ENCODE assay signal across 10 cellular contexts in the genomic region with DNA sequence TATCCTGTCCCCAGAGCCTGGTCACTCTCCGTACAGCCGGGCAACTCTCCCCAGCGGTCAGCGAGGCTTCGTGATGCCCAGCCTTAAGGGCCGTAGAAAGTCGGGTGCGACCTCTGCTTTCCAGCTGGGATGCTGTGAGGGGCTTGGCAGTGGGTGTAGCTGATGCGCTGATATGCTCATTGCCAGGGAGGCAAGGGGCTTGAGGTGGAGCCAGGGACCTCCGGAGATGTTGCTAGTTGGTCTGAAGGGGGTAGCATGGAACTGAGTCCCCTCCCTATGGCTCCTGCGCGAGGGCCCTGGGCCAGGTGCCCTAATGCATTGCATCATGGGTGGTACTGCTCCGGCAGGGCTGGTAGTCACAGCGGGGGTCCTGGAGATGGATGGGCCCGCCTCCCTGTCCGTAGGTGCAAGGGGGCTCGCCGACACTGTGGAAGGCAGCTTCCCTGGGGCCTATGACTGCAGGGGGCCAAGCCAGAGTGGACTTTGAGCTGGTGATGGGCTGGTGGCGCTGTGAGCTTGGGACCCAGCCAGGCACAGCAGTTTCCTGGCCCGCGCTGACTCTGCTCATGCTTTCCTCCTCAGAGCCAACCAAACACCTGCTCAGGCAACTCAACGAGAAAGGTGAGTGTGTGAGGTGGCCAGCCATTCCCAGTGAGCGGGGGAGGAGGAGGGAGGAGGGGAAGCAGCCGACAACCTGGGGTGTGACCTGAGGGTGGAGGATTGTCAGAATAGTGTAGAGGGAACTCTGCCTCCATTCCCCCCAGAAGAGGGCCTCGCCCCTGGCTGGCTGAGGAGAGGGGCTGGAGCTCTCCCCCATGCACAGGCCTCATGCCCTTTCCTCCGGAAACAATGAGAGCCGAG. TPM values are rescaled to one million over a fixed set of nuclear protein-coding genes. Genes with fewer than 3 reads are reported as not detected.
DNase-seq lines count a peak whose midpoint lies in the region; ATAC-seq and TF ChIP-seq lines count a peak whose summit lies in the region.
"Had no signal": no experiment of that assay in that cellular context is flagged by ENCODE, and none has a peak within 500 bp of the region (broad histone marks: within the 10 kb centered on the region; RNA-seq: fewer than 3 reads in every experiment).

No MANE protein-coding gene starts in this region.

- H3K9me3 ChIP-seq in HEK293 (ENCODE audit: control insufficient read depth, insufficient read depth, low read depth, low read length), result no peaks in the 10 kb centered on the region
- no peaks in the 10 kb centered on the region for H3K9me3 ChIP-seq in spleen

- no peak for ATAC-seq in activated CD4-positive, CD25-positive, alpha-beta regulatory T cell treated with anti-CD3 and anti-CD28 coated beads, Interleukin-2, amount 50 U/mL, for 24 hours
- ATAC-seq in SK-N-SH treated with all-trans-retinoic acid at 6 μM for 48 hours, result no peak
- ATAC-seq: T-cell had no signal

- TF ChIP-seq POLR2A in spleen (IDR thresholded peaks at IDR 0.05), result no peak

- no peaks in the 10 kb centered on the region for H3K27me3 Mint-ChIP-seq in HFFc6 (ENCODE audit: insufficient read depth)
- H3K27me3 Mint-ChIP-seq: memory B cell, T-cell had no signal

- no peaks in the 10 kb centered on the region for H3K9me3 Mint-ChIP-seq in HFFc6
- H3K9me3 Mint-ChIP-seq: memory B cell, T-cell had no signal

- 87 to 93% (median 90%) methylated on average over 22 to 27 of the region's 27 CpGs for WGBS in spleen, 5 donors

- CTCF ChIA-PET in HEK293 (lab: Yijun Ruan, JAX), result interaction anchor here (0.7 to 1.0 kb wide), 3 partner anchors 26 to 32 kb away, joined by 3 read pairs; no protein-coding TSS in a partner anchor

- no peaks in the 10 kb centered on the region for H3K27me3 ChIP-seq in spleen (replicated peaks in 1 of 7)

- H3K36me3 ChIP-seq in HEK293 (ENCODE audit: control insufficient read depth in 2 of 2, insufficient read depth in 1 of 2, low read length in 2 of 2) (peaks cover 11 to 81% of the 10 kb centered on the region in 2 experiments), spleen (peaks cover 0 to 92% (median 51%) of the 10 kb centered on the region in 6 donors)

- intact Hi-C loops in spleen (cut with DNase I; ENCODE audit: low total_unique reads), result no loop called here

- H3K4me3 ChIP-seq in HEK293 (ENCODE audit: low read depth, low read length), result no peak overlapping the region
- H3K4me3 ChIP-seq in spleen, result no peak overlapping the region

- POLR2A ChIA-PET in HEK293 (lab: Yijun Ruan, JAX), result no interaction called here

- peaks cover 5% of the 10 kb centered on the region; the same call in 1 of the 2 replicates for H3K36me3 Mint-ChIP-seq in HFFc6 (ENCODE audit: low read depth)
- H3K36me3 Mint-ChIP-seq: memory B cell had no signal

- no peak overlapping the region for H3K4me3 Mint-ChIP-seq in HFFc6
- H3K4me3 Mint-ChIP-seq: memory B cell, T-cell had no signal

- H3K27ac ChIP-seq in HEK293 (ENCODE audit: extremely low read depth, low read depth, low read length) (no peak overlapping the region), spleen (peak overlapping the region in 2 of 8 donors; percentile 26 to 33)

- DNase-seq in NCI-H345 treated with DMSO at 0.1 percent for 48 hours (lab: John Stamatoyannopoulos, UW; ENCODE audit: unreplicated experiment) (peak; percentile 86), iPS-NIHi7 (ENCODE audit: extremely low spot score) (peak; percentile 66), spleen (peak; percentile 64), HFFc6 (no peak)
- DNase-seq: NCI-H1436, T-cell had no signal

- H3K4me1 ChIP-seq in HEK293 (ENCODE audit: control insufficient read depth, insufficient read depth, low read length) (no peaks in the 10 kb centered on the region), spleen (peaks cover 7 to 22% (median 11%) of the 10 kb centered on the region in 6 donors)

- TF ChIP-seq CTCF in HEK293 (tag by site-specific recombination; IDR thresholded peaks at IDR 0.05), result no peak
- TF ChIP-seq CTCF in spleen (IDR thresholded peaks at IDR 0.05 in 8 of 11, conservative IDR thresholded peaks at IDR 0.05 in 3 of 11), result no peak
- no peak for TF ChIP-seq CTCF in HFFc6 (IDR thresholded peaks at IDR 0.05)

- H3K27ac Mint-ChIP-seq in HFFc6, result no peak overlapping the region
- H3K27ac Mint-ChIP-seq: memory B cell had no signal

- no peaks in the 10 kb centered on the region for H3K4me1 Mint-ChIP-seq in HFFc6 (ENCODE audit: low read depth)
- H3K4me1 Mint-ChIP-seq: memory B cell had no signal

TF ChIP-seq in HEK293, 187 proteins besides CTCF, POLR2A, EP300 and RAD21:
- TF ChIP-seq ZIC2 (tag by site-specific recombination; IDR thresholded peaks at IDR 0.05), result peak; percentile 86
- peak; percentile 21; the same call in 1 of the 2 replicates for TF ChIP-seq GLIS1 (tag by site-specific recombination; IDR thresholded peaks at IDR 0.05)
- TF ChIP-seq, protein P1, sequence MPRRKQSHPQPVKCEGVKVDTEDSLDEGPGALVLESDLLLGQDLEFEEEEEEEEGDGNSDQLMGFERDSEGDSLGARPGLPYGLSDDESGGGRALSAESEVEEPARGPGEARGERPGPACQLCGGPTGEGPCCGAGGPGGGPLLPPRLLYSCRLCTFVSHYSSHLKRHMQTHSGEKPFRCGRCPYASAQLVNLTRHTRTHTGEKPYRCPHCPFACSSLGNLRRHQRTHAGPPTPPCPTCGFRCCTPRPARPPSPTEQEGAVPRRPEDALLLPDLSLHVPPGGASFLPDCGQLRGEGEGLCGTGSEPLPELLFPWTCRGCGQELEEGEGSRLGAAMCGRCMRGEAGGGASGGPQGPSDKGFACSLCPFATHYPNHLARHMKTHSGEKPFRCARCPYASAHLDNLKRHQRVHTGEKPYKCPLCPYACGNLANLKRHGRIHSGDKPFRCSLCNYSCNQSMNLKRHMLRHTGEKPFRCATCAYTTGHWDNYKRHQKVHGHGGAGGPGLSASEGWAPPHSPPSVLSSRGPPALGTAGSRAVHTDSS (tag by site-specific recombination; IDR thresholded peaks at IDR 0.05), result no peak
- no peak for TF ChIP-seq ZNF211 (tag by site-specific recombination; IDR thresholded peaks at IDR 0.05; ENCODE audit: low read depth)

TF ChIP-seq in SK-N-SH treated with all-trans-retinoic acid at 6 μM for 48 hours, 23 proteins besides CTCF, POLR2A, EP300 and RAD21 (continues in another document):
- TF ChIP-seq TSHZ2 (CRISPR knock-in tag; IDR thresholded peaks at IDR 0.05), result no peak
- TF ChIP-seq SNAI2 (CRISPR knock-in tag; IDR thresholded peaks at IDR 0.05), result no peak
- no peak for TF ChIP-seq ARNTL (CRISPR knock-in tag; IDR thresholded peaks at IDR 0.05; ENCODE audit: borderline replicate concordance, low read depth)
- no peak for TF ChIP-seq ZFP30 (CRISPR knock-in tag; IDR thresholded peaks at IDR 0.05)
- TF ChIP-seq TOX (CRISPR knock-in tag; IDR thresholded peaks at IDR 0.05; ENCODE audit: borderline replicate concordance), result no peak
- TF ChIP-seq PATZ1 (CRISPR knock-in tag; IDR thresholded peaks at IDR 0.05; ENCODE audit: borderline replicate concordance), result no peak
- TF ChIP-seq ZFP3 (CRISPR knock-in tag; IDR thresholded peaks at IDR 0.05), result no peak
- TF ChIP-seq PPARA (CRISPR knock-in tag; IDR thresholded peaks at IDR 0.05; ENCODE audit: borderline replicate concordance), result no peak
- TF ChIP-seq CSDC2 (CRISPR knock-in tag; IDR thresholded peaks at IDR 0.05), result no peak
- no peak for TF ChIP-seq GLIS3 (CRISPR knock-in tag; IDR thresholded peaks at IDR 0.05)
- no peak for TF ChIP-seq ZNF70 (CRISPR knock-in tag; IDR thresholded peaks at IDR 0.05)

RNA-seq across cellular contexts. Expression of gene PLEKHG3, which starts 32.3 kb away (rescaled TPM):
- total RNA-seq in spleen, result 10 to 100 TPM; 31.5 to 77.7 (median 56.2) TPM
- polyA plus RNA-seq in spleen, result 10 to 100 TPM in 2 of 3 donors, 1 to 10 TPM in 1; 4.5 to 17.1 (median 12.3) TPM
- total RNA-seq in HFFc6 (2021; fragmentation: NEBNext Ultra II Directional; extraction: Animal tissue kit (Norgen Biotek cat#: 25700)), result 10 to 100 TPM in 3 of 6 experiments, 1 to 10 TPM in 3; 6.0 to 11.7 (median 9.2) TPM
